In genomic region chr12:108728820-108729611, GRCh38 we compare ENCODE assay signal across 9 cellular contexts. TPM values are rescaled to one million over a fixed set of nuclear protein-coding genes. Genes with fewer than 3 reads are reported as not detected.
DNase-seq lines count a peak whose midpoint lies in the region; ATAC-seq and TF ChIP-seq lines count a peak whose summit lies in the region.
"Had no signal": no experiment of that assay in that cellular context is flagged by ENCODE, and none has a peak within 500 bp of the region (broad histone marks: within the 10 kb centered on the region; RNA-seq: fewer than 3 reads in every experiment).

No MANE protein-coding gene starts in this region.

- TF ChIP-seq CTCF in OCI-LY3 (IDR thresholded peaks at IDR 0.05; ENCODE audit: low read depth, low read length) (no peak), endothelial cell (IDR thresholded peaks at IDR 0.05; ENCODE audit: unreplicated experiment) (no peak), neural progenitor cell (IDR thresholded peaks at IDR 0.05) (no peak)

- H3K4me1 Mint-ChIP-seq in CD4-positive, CD25-positive, alpha-beta regulatory T cell, result peaks cover 5 to 44% (median 20%) of the 10 kb centered on the region in 4 donors
- H3K4me1 Mint-ChIP-seq in endothelial cell (ENCODE audit: unreplicated experiment) (peaks cover 58% of the 10 kb centered on the region), neural progenitor cell (peaks cover 53% of the 10 kb centered on the region)

- peaks cover 6% of the 10 kb centered on the region for H3K27me3 Mint-ChIP-seq in CD4-positive, CD25-positive, alpha-beta regulatory T cell
- peaks cover 12% of the 10 kb centered on the region for H3K27me3 Mint-ChIP-seq in endothelial cell (ENCODE audit: unreplicated experiment)
- no peaks in the 10 kb centered on the region for H3K27me3 Mint-ChIP-seq in neural progenitor cell (ENCODE audit: insufficient read depth, low read depth)
- H3K27me3 Mint-ChIP-seq: naive thymus-derived CD8-positive, alpha-beta T cell had no signal

- no peaks in the 10 kb centered on the region for H3K36me3 Mint-ChIP-seq in CD4-positive, CD25-positive, alpha-beta regulatory T cell
- H3K36me3 Mint-ChIP-seq in endothelial cell (ENCODE audit: low read depth, unreplicated experiment) (peaks cover 6% of the 10 kb centered on the region), neural progenitor cell (peaks cover 7% of the 10 kb centered on the region)
- H3K36me3 Mint-ChIP-seq: naive thymus-derived CD8-positive, alpha-beta T cell had no signal

- peaks cover 24% of the 10 kb centered on the region for H3K4me1 ChIP-seq in CD4-positive, CD25-positive, alpha-beta regulatory T cell (ENCODE audit: control insufficient read depth, insufficient read depth, low read length, poor library complexity, severe bottlenecking)
- H3K4me1 ChIP-seq in OCI-LY3 (ENCODE audit: low read length) (peaks cover 34% of the 10 kb centered on the region), neural progenitor cell (peaks cover 17% of the 10 kb centered on the region)

- ATAC-seq in CD4-positive, CD25-positive, alpha-beta regulatory T cell (ENCODE audit: low read depth in 2 of 2), result no peak
- ATAC-seq: naive thymus-derived CD8-positive, alpha-beta T cell had no signal

- peaks cover 32% of the 10 kb centered on the region for H3F3A ChIP-seq in neural progenitor cell (ENCODE audit: low read depth)

- H4K20me1 ChIP-seq in OCI-LY3 (ENCODE audit: insufficient read depth, low read length) (peaks cover 55% of the 10 kb centered on the region), neural progenitor cell (ENCODE audit: low read depth) (peaks cover 43% of the 10 kb centered on the region)

- no peak overlapping the region for H3K27ac Mint-ChIP-seq in CD4-positive, CD25-positive, alpha-beta regulatory T cell
- H3K27ac Mint-ChIP-seq in endothelial cell (ENCODE audit: unreplicated experiment), result peak overlapping the region; percentile 89
- H3K27ac Mint-ChIP-seq in neural progenitor cell, result peak overlapping the region; percentile 95

- no peak overlapping the region for H3K27ac ChIP-seq in CD4-positive, CD25-positive, alpha-beta regulatory T cell (ENCODE audit: insufficient read depth, low read length, poor library complexity, severe bottlenecking)
- H3K27ac ChIP-seq in OCI-LY3 (ENCODE audit: low read length) (no peak overlapping the region), neural progenitor cell (peak overlapping the region; percentile 89)

- H3K9ac ChIP-seq in OCI-LY3 (ENCODE audit: low read length) (no peak overlapping the region), neural progenitor cell (peak overlapping the region; percentile 73)

- H3K4me2 ChIP-seq in OCI-LY3 (ENCODE audit: low read length) (peak overlapping the region; percentile 89), neural progenitor cell (peak overlapping the region; percentile 94)

- no peaks in the 10 kb centered on the region for H3K27me3 ChIP-seq in CD4-positive, CD25-positive, alpha-beta regulatory T cell (ENCODE audit: control insufficient read depth, insufficient read depth, low read length)
- H3K27me3 ChIP-seq in OCI-LY3 (ENCODE audit: low read depth, low read length), result no peaks in the 10 kb centered on the region
- H3K27me3 ChIP-seq in neural progenitor cell, result no peaks in the 10 kb centered on the region

- no peak for DNase-seq in CD4-positive, CD25-positive, alpha-beta regulatory T cell
- DNase-seq in endothelial cell (ENCODE audit: low spot score), result no peak
- DNase-seq in neural progenitor cell (ENCODE audit: low spot score), result no peak
- DNase-seq in NK-92 treated with Interleukin-12 subunit alpha and Interleukin-12 subunit beta, amount 100 ng/mL, for 24 hours (lab: John Stamatoyannopoulos, UW), result no peak
- no peak for DNase-seq in activated CD4-positive, alpha-beta T cell treated with anti-CD3 and anti-CD28 coated beads, Interleukin-2, amount 50 U/mL, for 1 hour
- no peak for DNase-seq in globus pallidus (ENCODE audit: low spot score)
- DNase-seq in SW480 (ENCODE audit: low spot score), result no peak
- DNase-seq: naive thymus-derived CD8-positive, alpha-beta T cell had no signal

- H3K4me3 Mint-ChIP-seq in CD4-positive, CD25-positive, alpha-beta regulatory T cell, result peak overlapping the region in 2 of 4 donors; percentile 48 to 90
- H3K4me3 Mint-ChIP-seq in endothelial cell (ENCODE audit: unreplicated experiment) (peak overlapping the region; percentile 97), neural progenitor cell (peak overlapping the region; percentile 97)

- no peak overlapping the region for H2AFZ ChIP-seq in OCI-LY3 (ENCODE audit: low read depth, low read length)
- H2AFZ ChIP-seq in neural progenitor cell (replicated peaks), result no peak overlapping the region

- no peaks in the 10 kb centered on the region for H3K9me3 ChIP-seq in CD4-positive, CD25-positive, alpha-beta regulatory T cell (ENCODE audit: control insufficient read depth in 2 of 2, low read length in 2 of 2)
- H3K9me3 ChIP-seq in OCI-LY3 (ENCODE audit: insufficient read depth, low read length) (no peaks in the 10 kb centered on the region), neural progenitor cell (ENCODE audit: low read depth) (no peaks in the 10 kb centered on the region)

- no peaks in the 10 kb centered on the region for H3K36me3 ChIP-seq in CD4-positive, CD25-positive, alpha-beta regulatory T cell (ENCODE audit: control insufficient read depth, insufficient read depth, low read length)
- H3K36me3 ChIP-seq in OCI-LY3 (replicated peaks; ENCODE audit: low read depth, low read length), result no peaks in the 10 kb centered on the region
- no peaks in the 10 kb centered on the region for H3K36me3 ChIP-seq in neural progenitor cell

- H3K4me3 ChIP-seq in CD4-positive, CD25-positive, alpha-beta regulatory T cell (ENCODE audit: low read depth, low read length), result peak overlapping the region; percentile 7
- no peak overlapping the region for H3K4me3 ChIP-seq in OCI-LY3 (ENCODE audit: low read length)
- H3K4me3 ChIP-seq in neural progenitor cell, result peak overlapping the region; percentile 96

- no peaks in the 10 kb centered on the region for H3K9me3 Mint-ChIP-seq in CD4-positive, CD25-positive, alpha-beta regulatory T cell
- H3K9me3 Mint-ChIP-seq in endothelial cell (ENCODE audit: unreplicated experiment), result no peaks in the 10 kb centered on the region
- no peaks in the 10 kb centered on the region for H3K9me3 Mint-ChIP-seq in neural progenitor cell
- H3K9me3 Mint-ChIP-seq: naive thymus-derived CD8-positive, alpha-beta T cell had no signal

- H3K79me2 ChIP-seq in OCI-LY3 (ENCODE audit: low read length) (peaks cover 66% of the 10 kb centered on the region), neural progenitor cell (ENCODE audit: low read depth) (peaks cover 69% of the 10 kb centered on the region)

RNA-seq across cellular contexts. Expression of gene CORO1C, which starts 2.3 kb away (rescaled TPM):
- 22.8 TPM for total RNA-seq in CD4-positive, CD25-positive, alpha-beta regulatory T cell
- polyA plus RNA-seq in CD4-positive, CD25-positive, alpha-beta regulatory T cell, result 10 to 100 TPM in 3 of 4 donors, 1 to 10 TPM in 1; 9.4 to 21.4 (median 16.5) TPM
- total RNA-seq in endothelial cell (ENCODE audit: unreplicated experiment) (380 TPM), neural progenitor cell (ENCODE audit: low replicate concordance) (116 and 128 TPM in 2 replicates)

Comparison
In these comparisons a context has a peak if more than half of its experiments do, and no peak if none do; other contexts are left out.
1. H3K27ac Mint-ChIP-seq: peak in endothelial cell (single experiment) and neural progenitor cell (single experiment); none in CD4-positive, CD25-positive, alpha-beta regulatory T cell (0 of 3).